ENCODE assay signal across 11 cellular contexts in genomic region chr6:81749704-81750103, GRCh38. TPM values are rescaled to one million over a fixed set of nuclear protein-coding genes. Genes with fewer than 3 reads are reported as not detected.
DNase-seq lines count a peak whose midpoint lies in the region; ATAC-seq, FAIRE-seq and TF ChIP-seq lines count a peak whose summit lies in the region.
"Had no signal": no experiment of that assay in that cellular context is flagged by ENCODE, and none has a peak within 500 bp of the region (broad histone marks: within the 10 kb centered on the region; RNA-seq: fewer than 3 reads in every experiment).

No MANE protein-coding gene starts in this region.

- no peak overlapping the region for H3K27ac Mint-ChIP-seq in CD4-positive, alpha-beta T cell
- no peak overlapping the region for H3K27ac Mint-ChIP-seq in progenitor cell of endocrine pancreas

- POLR2A ChIA-PET in CD4-positive, alpha-beta T cell (lab: Charles Lee): no interaction called here

- H3K27me3 ChIP-seq in CD4-positive, alpha-beta T cell (ENCODE audit: control insufficient read depth, insufficient read depth, low read length): no peaks in the 10 kb centered on the region

- no peak for TF ChIP-seq CTCF in CD4-positive, alpha-beta T cell (IDR thresholded peaks at IDR 0.05)
- no peak for TF ChIP-seq CTCF in foreskin fibroblast (IDR thresholded peaks at IDR 0.05; ENCODE audit: low read depth, low read length)
- no peak for TF ChIP-seq CTCF in progenitor cell of endocrine pancreas (IDR thresholded peaks at IDR 0.05; ENCODE audit: unreplicated experiment)

- H3K4me3 ChIP-seq in foreskin fibroblast (ENCODE audit: low read depth in 1 of 2, low read length in 2 of 2): peak overlapping the region; percentile 70 to 87

- no peaks in the 10 kb centered on the region for H3K27me3 Mint-ChIP-seq in CD4-positive, alpha-beta T cell
- no peaks in the 10 kb centered on the region for H3K27me3 Mint-ChIP-seq in progenitor cell of endocrine pancreas

- no peak for ATAC-seq in CD4-positive, alpha-beta T cell (ENCODE audit: poor library complexity)
- ATAC-seq: K562 had no signal

- H3K9me3 ChIP-seq in CD4-positive, alpha-beta T cell (ENCODE audit: control insufficient read depth, low read length): no peaks in the 10 kb centered on the region

- FAIRE-seq in urothelium cell line (lab: Jason Lieb, UNC): no peak
- FAIRE-seq: H1, K562 had no signal

- no peak overlapping the region for H3K27ac ChIP-seq in CD4-positive, alpha-beta T cell (ENCODE audit: low read depth, low read length)

- peaks cover 15% of the 10 kb centered on the region for H3K36me3 Mint-ChIP-seq in CD4-positive, alpha-beta T cell (ENCODE audit: low read depth)
- peaks cover 6% of the 10 kb centered on the region for H3K36me3 Mint-ChIP-seq in progenitor cell of endocrine pancreas (ENCODE audit: insufficient read depth)

- peaks cover 37% of the 10 kb centered on the region for H3K4me1 Mint-ChIP-seq in CD4-positive, alpha-beta T cell (ENCODE audit: low read depth)
- H3K4me1 Mint-ChIP-seq in progenitor cell of endocrine pancreas (ENCODE audit: low read depth): peaks cover 20% of the 10 kb centered on the region

- H3K4me3 Mint-ChIP-seq in CD4-positive, alpha-beta T cell: peak overlapping the region; percentile 4
- peak overlapping the region; percentile 94 for H3K4me3 Mint-ChIP-seq in progenitor cell of endocrine pancreas (ENCODE audit: low read depth)

- no peaks in the 10 kb centered on the region for H3K9me3 Mint-ChIP-seq in CD4-positive, alpha-beta T cell
- H3K9me3 Mint-ChIP-seq in progenitor cell of endocrine pancreas (ENCODE audit: low read depth): no peaks in the 10 kb centered on the region

- CTCF ChIA-PET in CD4-positive, alpha-beta T cell (lab: Charles Lee): no interaction called here

- DNase-seq in CD4-positive, alpha-beta T cell: no peak
- peak; percentile 31 for DNase-seq in OCI-M1 (lab: John Stamatoyannopoulos, UW)
- peak in 1 of 2 donors; percentile 43 for DNase-seq in foreskin fibroblast
- no peak for DNase-seq in progenitor cell of endocrine pancreas (ENCODE audit: low spot score, unreplicated experiment)
- DNase-seq in HPDE6-E6E7 (ENCODE audit: extremely low spot score): no peak
- DNase-seq in urothelium cell line (ENCODE audit: low spot score): no peak
- no peak for DNase-seq in stimulated activated CD4-positive, alpha-beta T cell treated with anti-CD3 and anti-CD28 coated beads, Interleukin-4, amount 100 ng/mL, for 24 hours
- no peak for DNase-seq in effector CD4-positive, alpha-beta T cell
- DNase-seq: T-helper 1 cell had no signal

- intact Hi-C loops in CD4-positive, alpha-beta T cell (cut with DNase I, micrococcal nuclease): loop anchor here (5.0 to 10.0 kb wide), 8 partner anchors 495 to 1975 kb away; partner anchors contain the start of genes IBTK (in 1 of the 2) and TTK (in 1 of the 2)

RNA-seq across cellular contexts. Expression of gene TENT5A, which starts 2.8 kb away (rescaled TPM):
- total RNA-seq in CD4-positive, alpha-beta T cell: 1 to 10 TPM; 6.3 to 6.7 TPM
- 8.1 and 9.6 TPM in 2 replicates for total RNA-seq in progenitor cell of endocrine pancreas
